ENCODE assay signal across 14 cellular contexts in genomic region chr16:83972256-83973008, GRCh38. TPM values are rescaled to one million over a fixed set of nuclear protein-coding genes. Genes with fewer than 3 reads are reported as not detected.
DNase-seq lines count a peak whose midpoint lies in the region; ATAC-seq and TF ChIP-seq lines count a peak whose summit lies in the region.
"Had no signal": no experiment of that assay in that cellular context is flagged by ENCODE, and none has a peak within 500 bp of the region (broad histone marks: within the 10 kb centered on the region; RNA-seq: fewer than 3 reads in every experiment).

No MANE protein-coding gene starts in this region.

- H3K9me3 Mint-ChIP-seq in natural killer cell treated with Interleukin-12 subunit alpha and Interleukin-12 subunit beta and Interleukin-15 and Interleukin-18, amount 100 ng/mL, for 72 hours: no peaks in the 10 kb centered on the region
- no peaks in the 10 kb centered on the region for H3K9me3 Mint-ChIP-seq in natural killer cell
- H3K9me3 Mint-ChIP-seq: CD8-positive, alpha-beta memory T cell had no signal

- H3K36me3 ChIP-seq in NT2/D1 (ENCODE audit: insufficient read depth, insufficient read length, low read length) (no peaks in the 10 kb centered on the region), lower lobe of right lung (no peaks in the 10 kb centered on the region), aorta (ENCODE audit: control insufficient read depth in 1 of 2, insufficient read depth in 2 of 2, low read length in 1 of 2) (no peaks in the 10 kb centered on the region), PC-9 (ENCODE audit: low read depth) (no peaks in the 10 kb centered on the region)

- peaks cover 4 to 5% of the 10 kb centered on the region in 2 donors for H3K4me1 Mint-ChIP-seq in natural killer cell treated with Interleukin-12 subunit alpha and Interleukin-12 subunit beta and Interleukin-15 and Interleukin-18, amount 100 ng/mL, for 72 hours (ENCODE audit: low read depth in 2 of 2)
- peaks cover 0 to 5% of the 10 kb centered on the region in 2 donors for H3K4me1 Mint-ChIP-seq in natural killer cell

- peak overlapping the region; percentile 28 for H3K9ac ChIP-seq in NT2/D1 (ENCODE audit: insufficient read length, low read depth)

- H3K4me1 ChIP-seq in NT2/D1 (ENCODE audit: insufficient read depth, insufficient read length) (peaks cover 31% of the 10 kb centered on the region), lower lobe of right lung (no peaks in the 10 kb centered on the region), aorta (ENCODE audit: control insufficient read depth in 1 of 2, insufficient read depth in 2 of 2, low read length in 2 of 2) (no peaks in the 10 kb centered on the region), PC-9 (replicated peaks; ENCODE audit: insufficient read depth) (no peaks in the 10 kb centered on the region)

- no peak for ATAC-seq in natural killer cell treated with Interleukin-12 subunit alpha and Interleukin-12 subunit beta and Interleukin-15 and Interleukin-18, amount 100 ng/mL, for 72 hours
- ATAC-seq in natural killer cell: no peak
- ATAC-seq in lower lobe of right lung: no peak
- no peak for ATAC-seq in aorta (ENCODE audit: low FRiP score)
- no peak for ATAC-seq in HG03108 (IDR thresholded peaks at IDR 0.05; ENCODE audit: unreplicated experiment)
- ATAC-seq: GM12878, GM23338 had no signal

- no peaks in the 10 kb centered on the region for H3K9me2 ChIP-seq in PC-9 (ENCODE audit: insufficient read depth)

- H3K4me3 ChIP-seq in NT2/D1 (ENCODE audit: insufficient read length, low read depth): no peak overlapping the region
- H3K4me3 ChIP-seq in lower lobe of right lung: no peak overlapping the region
- no peak overlapping the region for H3K4me3 ChIP-seq in aorta (ENCODE audit: low read length in 2 of 2)
- no peak overlapping the region for H3K4me3 ChIP-seq in PC-9
- H3K4me3 ChIP-seq: GM12878, GM23338 had no signal

- H3K9me3 ChIP-seq in NT2/D1 (ENCODE audit: insufficient read depth, low read length) (peaks cover 4% of the 10 kb centered on the region; the same call in 1 of the 2 replicates), lower lobe of right lung (no peaks in the 10 kb centered on the region), aorta (ENCODE audit: control insufficient read depth, low read length) (no peaks in the 10 kb centered on the region), PC-9 (ENCODE audit: insufficient read depth, low read depth) (no peaks in the 10 kb centered on the region)

- no peak overlapping the region for H3K27ac Mint-ChIP-seq in natural killer cell treated with Interleukin-12 subunit alpha and Interleukin-12 subunit beta and Interleukin-15 and Interleukin-18, amount 100 ng/mL, for 72 hours
- H3K27ac Mint-ChIP-seq in natural killer cell: no peak overlapping the region
- H3K27ac Mint-ChIP-seq: GM23338 had no signal

- no peak overlapping the region for H3K4me3 Mint-ChIP-seq in natural killer cell treated with Interleukin-12 subunit alpha and Interleukin-12 subunit beta and Interleukin-15 and Interleukin-18, amount 100 ng/mL, for 72 hours
- no peak overlapping the region for H3K4me3 Mint-ChIP-seq in natural killer cell
- H3K4me3 Mint-ChIP-seq: CD8-positive, alpha-beta memory T cell; GM23338; H9 had no signal

- no peak overlapping the region for H3K27ac ChIP-seq in lower lobe of right lung
- no peak overlapping the region for H3K27ac ChIP-seq in aorta (ENCODE audit: low read depth in 1 of 2, low read length in 2 of 2)
- no peak overlapping the region for H3K27ac ChIP-seq in PC-9

- BruUV-seq in PC-9 (replicated peaks; lab: Mats Ljungman, UMichigan): no TSS peak

- DNase-seq in natural killer cell treated with Interleukin-12 subunit alpha and Interleukin-12 subunit beta and Interleukin-15 and Interleukin-18, amount 100 ng/mL, for 72 hours (ENCODE audit: low spot score): peak; percentile 58
- DNase-seq in natural killer cell (no peak), NT2/D1 (ENCODE audit: low read depth, low spot score) (no peak), lower lobe of right lung (peak; percentile 24), aorta (peak; percentile 12 to 36), PC-9 (no peak), HUDEP-2 (lab: John Stamatoyannopoulos, UW; ENCODE audit: unreplicated experiment in 76 of 76) (no peak)
- DNase-seq: DMS53, H9 had no signal

- H3K36me3 Mint-ChIP-seq in natural killer cell treated with Interleukin-12 subunit alpha and Interleukin-12 subunit beta and Interleukin-15 and Interleukin-18, amount 100 ng/mL, for 72 hours: no peaks in the 10 kb centered on the region
- H3K36me3 Mint-ChIP-seq in natural killer cell: no peaks in the 10 kb centered on the region
- H3K36me3 Mint-ChIP-seq: CD8-positive, alpha-beta memory T cell had no signal

- CTCF ChIA-PET in PC-9 (lab: Charles Lee): interaction anchor here (0.6 kb wide), 1 partner anchor 87 kb away, joined by 10 read pairs; no protein-coding TSS in a partner anchor

- no peak overlapping the region for H2AFZ ChIP-seq in PC-9
- H2AFZ ChIP-seq: GM23338 had no signal

- no peaks in the 10 kb centered on the region for H4K20me1 ChIP-seq in PC-9 (ENCODE audit: insufficient read depth)

- no peaks in the 10 kb centered on the region for H3F3A ChIP-seq in PC-9 (ENCODE audit: insufficient read depth, low read depth)

- H3K27me3 ChIP-seq in NT2/D1 (ENCODE audit: insufficient read depth, insufficient read length) (peaks cover 14% of the 10 kb centered on the region), lower lobe of right lung (ENCODE audit: low read depth) (peaks cover 13% of the 10 kb centered on the region), aorta (ENCODE audit: control insufficient read depth in 1 of 2, insufficient read depth in 2 of 2, low read length in 1 of 2) (no peaks in the 10 kb centered on the region), PC-9 (ENCODE audit: insufficient read depth, low read depth) (no peaks in the 10 kb centered on the region)

- WGBS in aorta, 2 donors: 83 to 84% methylated on average over 19 of the region's 19 CpGs

- POLR2A ChIA-PET in PC-9 (lab: Charles Lee; ENCODE audit: unreplicated experiment): no interaction called here

- H3K27me3 Mint-ChIP-seq in natural killer cell treated with Interleukin-12 subunit alpha and Interleukin-12 subunit beta and Interleukin-15 and Interleukin-18, amount 100 ng/mL, for 72 hours: peaks cover 12 to 19% of the 10 kb centered on the region in 2 donors
- H3K27me3 Mint-ChIP-seq in natural killer cell (ENCODE audit: low read depth in 2 of 2): peaks cover 0 to 14% of the 10 kb centered on the region in 2 donors

- H3K4me2 ChIP-seq in PC-9: no peak overlapping the region
- H3K4me2 ChIP-seq: GM23338 had no signal

- H3K79me2 ChIP-seq in PC-9 (ENCODE audit: low read depth): no peaks in the 10 kb centered on the region

- TF ChIP-seq CTCF in natural killer cell (IDR thresholded peaks at IDR 0.05): no peak
- no peak for TF ChIP-seq CTCF in lower lobe of right lung (IDR thresholded peaks at IDR 0.05)
- no peak for TF ChIP-seq CTCF in PC-9 (conservative IDR thresholded peaks at IDR 0.05)

- intact Hi-C loops in natural killer cell (cut with micrococcal nuclease): no loop called here
- intact Hi-C loops in lower lobe of right lung (cut with DNase I): no loop called here
- intact Hi-C loops in aorta (cut with DNase I): no loop called here
- intact Hi-C loops in PC-9 (cut with micrococcal nuclease; ENCODE audit: unreplicated experiment): loop anchor here (5.0 kb wide), 1 partner anchor 70 kb away; the partner anchor contains the start of gene SLC38A8

RNA-seq across cellular contexts. Expression of gene NECAB2, which starts 4.4 kb away (rescaled TPM):
- total RNA-seq in natural killer cell treated with Interleukin-12 subunit alpha and Interleukin-12 subunit beta and Interleukin-15 and Interleukin-18, amount 100 ng/mL, for 72 hours: not detected
- total RNA-seq in natural killer cell (under 1 TPM in 1 of 3 donors, not detected in 2; 0.75 TPM), lower lobe of right lung (0.44 TPM), aorta (under 1 TPM; 0.23 to 0.75 TPM), PC-9 (2021) (0.74 and 1.3 TPM in 2 replicates)
- polyA plus RNA-seq in aorta: not detected
- total RNA-seq: CD8-positive, alpha-beta memory T cell; GM12878; HT1080 had no signal
- polyA plus RNA-seq: CD8-positive, alpha-beta memory T cell; GM12878 had no signal

RNA-seq across cellular contexts. Expression of gene OSGIN1, which starts 19.4 kb away (rescaled TPM):
- under 1 TPM in 1 of 2 donors, not detected in 1; 0.38 TPM for total RNA-seq in natural killer cell treated with Interleukin-12 subunit alpha and Interleukin-12 subunit beta and Interleukin-15 and Interleukin-18, amount 100 ng/mL, for 72 hours
- total RNA-seq in natural killer cell (1 to 10 TPM; 3.9 to 4.1 (median 4.0) TPM), lower lobe of right lung (9.8 TPM), aorta (10 to 100 TPM; 10.3 to 13.6 TPM), PC-9 (2021) (41.3 and 44.8 TPM in 2 replicates)
- polyA plus RNA-seq in aorta: 10 to 100 TPM; 10.0 to 13.7 TPM

Comparison
In these comparisons a context has a peak if more than half of its experiments do, and no peak if none do; other contexts are left out.
1. DNase-seq: peak in natural killer cell treated with Interleukin-12 subunit alpha and Interleukin-12 subunit beta and Interleukin-15 and Interleukin-18, amount 100 ng/mL, for 72 hours (single experiment), lower lobe of right lung (single experiment) and aorta (2 of 2); none in natural killer cell (single experiment), NT2/D1 (single experiment), PC-9 (0 of 2) and HUDEP-2 (0 of 76).